Comparison of ENCODE assay signal across 21 cellular contexts in the genomic region with DNA sequence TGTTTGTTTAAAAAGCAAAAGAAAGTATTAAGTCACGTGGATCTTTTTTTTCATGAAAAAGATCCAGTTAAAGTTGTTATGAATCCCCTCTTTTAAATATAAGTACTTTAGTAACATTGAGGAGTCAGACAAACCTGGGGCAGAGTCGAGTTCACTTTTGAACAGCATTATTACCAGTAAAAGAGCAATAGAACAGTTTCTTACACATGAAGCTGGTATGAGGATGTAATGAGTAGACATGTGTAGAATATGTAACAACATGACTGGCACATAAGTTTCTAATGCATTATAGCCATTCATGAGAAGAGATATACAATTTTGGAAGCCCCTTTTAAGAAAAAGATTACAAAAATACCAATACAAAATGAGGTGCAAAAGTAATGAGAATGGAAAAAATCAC. TPM values are rescaled to one million over a fixed set of nuclear protein-coding genes. Genes with fewer than 3 reads are reported as not detected.
DNase-seq lines count a peak whose midpoint lies in the region; ATAC-seq, FAIRE-seq and TF ChIP-seq lines count a peak whose summit lies in the region.
"Had no signal": no experiment of that assay in that cellular context is flagged by ENCODE, and none has a peak within 500 bp of the region (broad histone marks: within the 10 kb centered on the region; RNA-seq: fewer than 3 reads in every experiment).

No MANE protein-coding gene starts in this region.

- H3K36me3 ChIP-seq in mammary epithelial cell (ENCODE audit: insufficient read depth, low read length): no peaks in the 10 kb centered on the region
- no peaks in the 10 kb centered on the region for H3K36me3 ChIP-seq in breast epithelium
- H3K36me3 ChIP-seq in keratinocyte (ENCODE audit: control insufficient read depth in 2 of 2, extremely low read depth in 1 of 2, insufficient read depth in 2 of 2, low read length in 2 of 2): no peaks in the 10 kb centered on the region
- H3K36me3 ChIP-seq: BE2C, Peyer's patch, SJCRH30 had no signal

- no peaks in the 10 kb centered on the region for H3K79me2 ChIP-seq in mammary epithelial cell (ENCODE audit: insufficient read depth, low read length)
- H3K79me2 ChIP-seq in keratinocyte (ENCODE audit: control insufficient read depth, insufficient read depth, low read length): no peaks in the 10 kb centered on the region

- no peaks in the 10 kb centered on the region for H4K20me1 ChIP-seq in mammary epithelial cell (ENCODE audit: insufficient read depth, low read length)
- no peaks in the 10 kb centered on the region for H4K20me1 ChIP-seq in keratinocyte (ENCODE audit: control insufficient read depth, extremely low read depth, insufficient read depth, low read length)

- BruUV-seq in mammary epithelial cell (replicated peaks; lab: Mats Ljungman, UMichigan): no TSS peak

- TF ChIP-seq POLR2A in breast epithelium (IDR thresholded peaks at IDR 0.05): no peak

- no peak for TF ChIP-seq CTCF in mammary epithelial cell (conservative IDR thresholded peaks at IDR 0.05 in 1 of 2, IDR thresholded peaks at IDR 0.05 in 1 of 2; ENCODE audit: extremely low read depth in 1 of 2, insufficient read depth in 1 of 2, low read depth in 1 of 2, low read length in 2 of 2)
- no peak for TF ChIP-seq CTCF in breast epithelium (IDR thresholded peaks at IDR 0.05)
- TF ChIP-seq CTCF in fibroblast of mammary gland (conservative IDR thresholded peaks at IDR 0.05; ENCODE audit: control insufficient read depth, insufficient read depth, low read depth, low read length): no peak
- TF ChIP-seq CTCF in keratinocyte (optimal IDR thresholded peaks at IDR 0.05 in 1 of 3, IDR thresholded peaks at IDR 0.05 in 1 of 3, conservative IDR thresholded peaks at IDR 0.05 in 1 of 3; ENCODE audit: extremely low read depth in 1 of 3, insufficient read depth in 2 of 3, low read length in 3 of 3): no peak

- H3K9me3 ChIP-seq in mammary epithelial cell (replicated peaks; ENCODE audit: insufficient read depth, low read length) (no peaks in the 10 kb centered on the region), breast epithelium (no peaks in the 10 kb centered on the region), keratinocyte (ENCODE audit: control insufficient read depth, low read depth, low read length) (no peaks in the 10 kb centered on the region)
- H3K9me3 ChIP-seq: BE2C, Peyer's patch, SJCRH30 had no signal

- DNase-seq in mammary epithelial cell (no peak), breast epithelium (ENCODE audit: low spot score in 2 of 2) (no peak), fibroblast of mammary gland (ENCODE audit: low read depth) (peak; percentile 43), keratinocyte (ENCODE audit: low read depth, low spot score) (no peak), foreskin melanocyte (no peak), COLO829 (ENCODE audit: low spot score) (no peak), left lobe of liver (ENCODE audit: low spot score) (no peak)
- no peak for DNase-seq in activated CD4-positive, alpha-beta T cell treated with anti-CD3 and anti-CD28 coated beads for 4 hours
- DNase-seq: BE2C, DMS79, H7, Karpas-422, NCI-H1694 treated with DMSO at 0.1 percent for 48 hours, NCI-H2081 treated with DMSO at 0.1 percent for 48 hours, NCI-H2171 treated with DMSO at 0.1 percent for 48 hours, NCI-H446, NCI-H526, Peyer's patch, SJCRH30 had no signal

- H3K4me3 ChIP-seq in mammary epithelial cell (replicated peaks in 1 of 3; ENCODE audit: insufficient read depth in 1 of 3, low read depth in 2 of 3, low read length in 3 of 3) (no peak overlapping the region), breast epithelium (no peak overlapping the region), fibroblast of mammary gland (ENCODE audit: control insufficient read depth, low read depth, low read length) (no peak overlapping the region), keratinocyte (ENCODE audit: control insufficient read depth in 2 of 3, extremely low read depth in 1 of 3, insufficient read depth in 2 of 3, low read depth in 1 of 3, low read length in 3 of 3) (peak overlapping the region in 1 of 3 experiments; percentile 38)
- H3K4me3 ChIP-seq: Peyer's patch, SJCRH30 had no signal

- H3K9ac ChIP-seq in mammary epithelial cell (ENCODE audit: insufficient read depth, low read length) (no peak overlapping the region), keratinocyte (ENCODE audit: control insufficient read depth, extremely low read depth, insufficient read depth, low read length) (peak overlapping the region; percentile 46)

- WGBS in mammary epithelial cell (ENCODE audit: low coverage, missing lambda C conversion rate): 56% methylated on average over 2 of the region's 2 CpGs

- dilution Hi-C loops in mammary epithelial cell (cut with HindIII; ENCODE audit: low sequenced_read_pairs) (no loop called here), keratinocyte (cut with MboI; ENCODE audit: extremely low pct_ligation_motif_present, low sequenced_read_pairs) (no loop called here)

- H3K27ac ChIP-seq in mammary epithelial cell (ENCODE audit: insufficient read depth, low read depth, low read length) (peak overlapping the region; percentile 52), breast epithelium (peak overlapping the region in 1 of 2 donors; percentile 64), keratinocyte (ENCODE audit: control insufficient read depth, insufficient read depth, low read length) (peak overlapping the region; percentile 86)
- H3K27ac ChIP-seq: 22Rv1, Peyer's patch, SJCRH30 had no signal

- no peaks in the 10 kb centered on the region for H3K9me1 ChIP-seq in keratinocyte (ENCODE audit: control insufficient read depth, extremely low read depth, insufficient read depth, low read length)

- peaks cover 21% of the 10 kb centered on the region for H3K4me1 ChIP-seq in mammary epithelial cell (ENCODE audit: insufficient read depth, low read length)
- no peaks in the 10 kb centered on the region for H3K4me1 ChIP-seq in breast epithelium
- peaks cover 30% of the 10 kb centered on the region for H3K4me1 ChIP-seq in keratinocyte (ENCODE audit: control insufficient read depth, extremely low read depth, insufficient read depth, low read length)
- H3K4me1 ChIP-seq: BE2C, Peyer's patch, SJCRH30 had no signal

- CTCF ChIA-PET in mammary epithelial cell (lab: Charles Lee; ENCODE audit: low non-redundant PET): no interaction called here

- H3K4me2 ChIP-seq in mammary epithelial cell (ENCODE audit: insufficient read depth, low read depth, low read length) (peak overlapping the region; percentile 39), keratinocyte (ENCODE audit: control insufficient read depth, extremely low read depth, insufficient read depth, low read depth, low read length) (peak overlapping the region; percentile 59)

- H2AFZ ChIP-seq in mammary epithelial cell (ENCODE audit: low read depth, low read length): peak overlapping the region; percentile 22
- H2AFZ ChIP-seq in keratinocyte (ENCODE audit: control insufficient read depth, low read length): no peak overlapping the region

- intact Hi-C loops in mammary epithelial cell (cut with micrococcal nuclease) (no loop called here), breast epithelium (cut with DNase I; ENCODE audit: low total_unique reads) (no loop called here)

- FAIRE-seq in keratinocyte (lab: Jason Lieb, UNC): no peak

- in situ Hi-C loops in mammary epithelial cell (cut with MboI; ENCODE audit: low sequenced_read_pairs in 2 of 2): no loop called here

- H3K27me3 ChIP-seq in mammary epithelial cell (ENCODE audit: insufficient read depth, low read length): no peaks in the 10 kb centered on the region
- no peaks in the 10 kb centered on the region for H3K27me3 ChIP-seq in breast epithelium
- no peaks in the 10 kb centered on the region for H3K27me3 ChIP-seq in keratinocyte (ENCODE audit: control insufficient read depth, extremely low read depth, insufficient read depth, low read length)
- H3K27me3 ChIP-seq: BE2C, Peyer's patch, SJCRH30 had no signal

- ATAC-seq in left lobe of liver: no peak

RNA-seq across cellular contexts. Expression of gene MUC15, which starts 7.6 kb away (rescaled TPM):
- total RNA-seq in mammary epithelial cell: under 1 TPM in 1 of 2 donors, not detected in 1; 0.17 TPM
- polyA plus RNA-seq in mammary epithelial cell: not detected
- not detected for polyA minus RNA-seq in mammary epithelial cell
- 10 to 100 TPM in 1 of 3 donors, 1 to 10 TPM in 1, not detected in 1; 6.6 to 61.2 TPM for total RNA-seq in breast epithelium
- polyA plus RNA-seq in keratinocyte: 0.35 to 2.2 TPM (median 1.5 TPM) in 3 replicates
- polyA plus RNA-seq in keratinocyte (2011; ENCODE audit: low read depth): 6.8 TPM
- polyA plus RNA-seq in keratinocyte (2011; cell fraction: cytosol; rRNA removed): 0.31 and 0.91 TPM in 2 replicates
- 1.7 and 3.0 TPM in 2 replicates for polyA plus RNA-seq in keratinocyte (2011; cell fraction: nucleus; rRNA removed)
- polyA plus RNA-seq in keratinocyte (2012; ENCODE audit: low replicate concordance): 0.21 and 11.7 TPM in 2 replicates
- 0.79 to 2.1 TPM in 2 of 3 replicates, not detected in the other for polyA minus RNA-seq in keratinocyte
- not detected for polyA minus RNA-seq in keratinocyte (2011; cell fraction: cytosol; rRNA and poly(A)+ RNA removed)
- 0.95 and 1.1 TPM in 2 replicates for polyA minus RNA-seq in keratinocyte (2011; cell fraction: nucleus; rRNA and poly(A)+ RNA removed)
- total RNA-seq in left lobe of liver: not detected
- total RNA-seq: H7, OCI-LY7, Peyer's patch, SJCRH30 had no signal
